ENCODE assay signal across 8 cellular contexts in genomic region chr4:6673660-6674499, GRCh38. TPM values are rescaled to one million over a fixed set of nuclear protein-coding genes. Genes with fewer than 3 reads are reported as not detected.
DNase-seq lines count a peak whose midpoint lies in the region; ATAC-seq and TF ChIP-seq lines count a peak whose summit lies in the region.

No MANE protein-coding gene starts in this region.

- DNase-seq in AG09319 (ENCODE audit: extremely low read depth, low read depth) (peak; percentile 88), NCI-H460 (ENCODE audit: extremely low read depth, low read depth) (peak; percentile 78), colonic mucosa (peak; percentile 93), left colon (peak; percentile 93 to 96)
- peak; percentile 84 to 93 for DNase-seq in activated CD4-positive, alpha-beta T cell treated with anti-CD3 and anti-CD28 coated beads for 4 hours
- peak; percentile 84 to 88 for DNase-seq in stimulated activated CD4-positive, alpha-beta T cell treated with anti-CD3 and anti-CD28 coated beads, Interleukin-1b, Interleukin-23, amount 100 ng/mL, for 4 hours (ENCODE audit: low read depth in 2 of 2)

- peak; percentile 86 for TF ChIP-seq POLR2A in GM18951 (IDR thresholded peaks at IDR 0.05; ENCODE audit: extremely low read depth, insufficient read depth, insufficient read length)

- TF ChIP-seq CTCF in AG09319 (IDR thresholded peaks at IDR 0.05; ENCODE audit: low read depth, low read length), result no peak; the same call in 1 of the 2 replicates
- TF ChIP-seq CTCF in colonic mucosa (IDR thresholded peaks at IDR 0.05), result no peak

- peak overlapping the region; percentile 89 for H3K27ac ChIP-seq in colonic mucosa

- no peaks in the 10 kb centered on the region for H3K27me3 ChIP-seq in colonic mucosa

- peak overlapping the region; percentile 68 to 89 for H3K9ac ChIP-seq in colonic mucosa (ENCODE audit: low read depth in 2 of 2, low read length in 2 of 2)

- no peaks in the 10 kb centered on the region for H3K9me3 ChIP-seq in colonic mucosa

- no peaks in the 10 kb centered on the region for H3K36me3 ChIP-seq in colonic mucosa

- ATAC-seq in HG03175 (IDR thresholded peaks at IDR 0.05; ENCODE audit: unreplicated experiment) (peak; percentile 78), left colon (peak; percentile 86)

- intact Hi-C loops in colonic mucosa (cut with DNase I) (no loop called here), left colon (cut with DNase I, micrococcal nuclease) (no loop called here)

- peaks cover 8% of the 10 kb centered on the region for H3K4me1 ChIP-seq in colonic mucosa

- in situ Hi-C loops in GM18951 (cut with MboI; ENCODE audit: low sequenced_read_pairs, unreplicated experiment), result no loop called here

- peak overlapping the region; percentile 78 for H3K4me3 ChIP-seq in colonic mucosa

RNA-seq across cellular contexts. Expression of gene S100P, which starts 19.8 kb away (rescaled TPM):
- 169 and 210 TPM in 2 replicates for total RNA-seq in NCI-H460 (2014; rRNA removed; shearing (Covaris generic))
- polyA plus RNA-seq in NCI-H460 (2014; cell fraction: nucleus; rRNA removed), result 48.8 and 66.4 TPM in 2 replicates
- total RNA-seq in colonic mucosa, result 100 to 1,000 TPM; 137 to 547 TPM
- total RNA-seq in left colon, result 100 to 1,000 TPM; 136 to 390 TPM

RNA-seq across cellular contexts. Expression of gene MRFAP1, which starts 33.4 kb away (rescaled TPM):
- total RNA-seq in NCI-H460 (2014; rRNA removed; shearing (Covaris generic)), result 64.5 and 96.1 TPM in 2 replicates
- 60.8 and 81.5 TPM in 2 replicates for polyA plus RNA-seq in NCI-H460 (2014; cell fraction: nucleus; rRNA removed)
- total RNA-seq in colonic mucosa (100 to 1,000 TPM; 214 to 274 TPM), left colon (100 to 1,000 TPM; 168 to 169 TPM)

RNA-seq across cellular contexts. Expression of gene MRFAP1L1, which starts 35.8 kb away (rescaled TPM):
- total RNA-seq in NCI-H460 (2014; rRNA removed; shearing (Covaris generic)), result 37.4 and 40.6 TPM in 2 replicates
- polyA plus RNA-seq in NCI-H460 (2014; cell fraction: nucleus; rRNA removed), result 35.8 TPM in 2 replicates
- total RNA-seq in colonic mucosa (10 to 100 TPM; 33.6 to 37.4 TPM), left colon (10 to 100 TPM; 27.1 to 33.7 TPM)

RNA-seq across cellular contexts. Expression of gene BLOC1S4, which starts 42.1 kb away (rescaled TPM):
- 17.6 and 18.4 TPM in 2 replicates for total RNA-seq in NCI-H460 (2014; rRNA removed; shearing (Covaris generic))
- polyA plus RNA-seq in NCI-H460 (2014; cell fraction: nucleus; rRNA removed), result 25.8 and 34.5 TPM in 2 replicates
- 10 to 100 TPM; 14.4 to 16.4 TPM for total RNA-seq in colonic mucosa
- total RNA-seq in left colon, result 10 to 100 TPM; 13.3 to 15.0 TPM

Comparison
In these comparisons a context has a peak if more than half of its experiments do, and no peak if none do; other contexts are left out.
1. Peak in every context shown above with its lines: DNase-seq, ATAC-seq, H3K4me3 ChIP-seq and H3K27ac ChIP-seq.